Comparison of ENCODE assay signal across 16 cellular contexts in the genomic region with DNA sequence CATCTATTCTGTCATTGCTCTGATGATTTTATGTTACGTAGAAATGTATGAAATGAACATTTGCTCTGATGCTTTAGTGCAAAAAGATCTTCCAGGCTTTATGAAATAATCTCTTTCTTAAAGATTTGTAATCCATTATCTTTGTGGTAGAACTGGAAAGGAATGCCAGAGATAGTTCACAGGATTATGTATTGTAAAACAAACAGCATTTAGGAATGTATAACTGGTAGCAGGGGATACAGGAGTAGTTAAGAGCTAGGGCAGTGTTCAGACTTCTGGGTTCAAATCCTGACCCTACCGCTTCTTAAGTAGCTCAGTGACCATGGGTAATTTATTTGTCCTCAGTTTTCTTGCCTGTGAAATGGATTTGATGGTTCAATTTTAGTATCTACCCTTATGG.
A peak's percentile ranks its signal among the peaks of the same experiment; 100 is the strongest.
DNase-seq lines count a peak whose midpoint lies in the region; FAIRE-seq and TF ChIP-seq lines count a peak whose summit lies in the region.
"Had no signal": no experiment of that assay in that cellular context is flagged by ENCODE, and none has a peak within 500 bp of the region (broad histone marks: within the 10 kb centered on the region; RNA-seq: fewer than 3 reads in every experiment).

No MANE protein-coding gene starts in this region.

- peaks cover 16% of the 10 kb centered on the region for H3K4me1 ChIP-seq in HAP-1
- H3K4me1 ChIP-seq in smooth muscle cell (ENCODE audit: low read depth) = no peaks in the 10 kb centered on the region

- in situ Hi-C loops in HAP-1 (cut with MboI; ENCODE audit: low sequenced_read_pairs) = no loop called here

- no peaks in the 10 kb centered on the region for H3K9me3 ChIP-seq in HAP-1
- H3K9me3 ChIP-seq in smooth muscle cell (replicated peaks; ENCODE audit: low read depth) = no peaks in the 10 kb centered on the region

- no peak overlapping the region for H3K9ac ChIP-seq in smooth muscle cell (ENCODE audit: low read depth)

- FAIRE-seq in RCC 7860 (lab: Jason Lieb, UNC) = peak; percentile 76
- FAIRE-seq: GM12878, H1 had no signal

- no peaks in the 10 kb centered on the region for H3K36me3 ChIP-seq in HAP-1 (replicated peaks)
- no peaks in the 10 kb centered on the region for H3K36me3 ChIP-seq in smooth muscle cell (ENCODE audit: low read depth)

- H3K79me2 ChIP-seq in smooth muscle cell (ENCODE audit: low read depth) = peaks cover 11% of the 10 kb centered on the region

- H3F3A ChIP-seq in smooth muscle cell (ENCODE audit: low read depth) = no peaks in the 10 kb centered on the region

- H3K27ac ChIP-seq in smooth muscle cell (ENCODE audit: low read depth) = no peak overlapping the region
- H3K27ac ChIP-seq: HL-60 had no signal

- WGBS in smooth muscle cell (ENCODE audit: low lambda C conversion rate) = 55% methylated on average over 2 of the region's 2 CpGs

- H3K4me3 ChIP-seq in HAP-1 = no peak overlapping the region
- no peak overlapping the region for H3K4me3 ChIP-seq in fibroblast of villous mesenchyme (ENCODE audit: low read depth, low read length)
- no peak overlapping the region for H3K4me3 ChIP-seq in smooth muscle cell
- no peak overlapping the region for H3K4me3 ChIP-seq in foreskin fibroblast (ENCODE audit: low read depth in 1 of 2, low read length in 2 of 2)
- H3K4me3 ChIP-seq: GM12878 had no signal

- TF ChIP-seq CTCF in fibroblast of villous mesenchyme (IDR thresholded peaks at IDR 0.05; ENCODE audit: insufficient read depth, low read depth, low read length) = no peak
- no peak for TF ChIP-seq CTCF in smooth muscle cell (IDR thresholded peaks at IDR 0.05; ENCODE audit: borderline replicate concordance, insufficient read depth, poor library complexity, severe bottlenecking)
- TF ChIP-seq CTCF in foreskin fibroblast (IDR thresholded peaks at IDR 0.05; ENCODE audit: low read depth, low read length) = no peak

- H2AFZ ChIP-seq in smooth muscle cell (ENCODE audit: low read depth) = no peak overlapping the region

- H3K4me2 ChIP-seq in smooth muscle cell = peak overlapping the region; percentile 41

- H4K20me1 ChIP-seq in smooth muscle cell (ENCODE audit: low read depth) = peaks cover 7% of the 10 kb centered on the region

- peak; percentile 42 to 85 for DNase-seq in HAP-1 (ENCODE audit: low spot score in 2 of 2)
- peak; percentile 44 for DNase-seq in RCC 7860 (ENCODE audit: low spot score)
- DNase-seq in fibroblast of villous mesenchyme (ENCODE audit: low read depth) = peak; percentile 59
- no peak for DNase-seq in smooth muscle cell (lab: John Stamatoyannopoulos, UW; ENCODE audit: unreplicated experiment)
- no peak for DNase-seq in foreskin fibroblast
- no peak for DNase-seq in DMS53 treated with DMSO at 0.1 percent for 48 hours (lab: John Stamatoyannopoulos, UW; ENCODE audit: unreplicated experiment)
- no peak for DNase-seq in amygdala (lab: John Stamatoyannopoulos, UW)
- DNase-seq: CD8-positive, alpha-beta memory T cell; DMS 273 treated with DMSO at 0.1 percent for 48 hours; DMS79; HCEC 1CT; HFFc6; KBM-7 had no signal

- no peaks in the 10 kb centered on the region for H3K27me3 ChIP-seq in HAP-1 (ENCODE audit: low read depth)
- no peaks in the 10 kb centered on the region for H3K27me3 ChIP-seq in smooth muscle cell (ENCODE audit: low read depth)

Comparison
In these comparisons a context has a peak if more than half of its experiments do, and no peak if none do; other contexts are left out.
1. DNase-seq: peak in HAP-1 (2 of 2), RCC 7860 (single experiment) and fibroblast of villous mesenchyme (single experiment); none in smooth muscle cell (single experiment), foreskin fibroblast (0 of 2), DMS53 treated with DMSO at 0.1 percent for 48 hours (single experiment) and amygdala (0 of 56).